In the genomic region with DNA sequence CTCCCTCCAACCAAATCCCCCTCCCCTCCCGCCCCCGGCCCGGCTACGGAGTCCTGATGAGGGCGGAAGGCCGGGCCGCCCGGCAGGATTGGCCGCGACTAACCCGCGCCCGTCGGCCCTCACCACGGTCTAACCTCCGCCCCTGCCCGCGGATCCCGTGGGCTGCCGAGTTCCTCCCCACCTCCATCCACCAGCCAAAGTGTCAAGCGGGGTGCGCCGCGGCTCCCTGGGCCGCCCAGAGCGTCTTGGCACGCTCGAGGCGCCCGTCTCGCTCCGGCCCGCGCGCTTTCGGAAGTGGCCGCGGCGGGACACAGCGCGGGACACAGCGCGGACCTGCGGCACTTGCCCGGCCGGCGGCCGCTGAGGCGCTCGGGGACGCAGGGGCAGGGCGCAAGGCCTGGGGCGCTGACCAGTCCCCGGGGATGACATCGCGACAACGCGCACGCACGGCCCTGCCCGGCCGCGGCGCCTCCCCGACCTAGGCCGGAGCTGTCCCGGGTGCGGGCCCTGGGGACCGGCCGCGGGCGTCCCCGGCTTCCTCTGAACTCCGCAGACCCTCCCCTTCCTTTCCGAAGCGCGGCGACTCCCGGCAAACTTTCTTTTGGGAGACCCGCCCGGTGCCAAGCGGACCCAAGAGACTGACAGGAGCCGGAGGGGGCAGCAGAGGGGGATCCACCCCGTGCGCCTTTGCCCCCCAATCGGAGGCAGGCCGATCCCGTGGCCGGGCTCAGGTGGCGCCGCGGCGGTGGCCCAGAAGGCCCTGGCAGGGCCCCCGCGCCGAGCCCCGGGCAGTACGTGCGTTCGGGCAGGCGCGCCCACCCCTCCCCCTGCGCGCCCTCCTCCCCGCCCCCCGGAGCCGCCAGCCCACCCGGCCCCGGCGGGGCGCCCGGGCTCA, we compare ENCODE assay signal across 8 cellular contexts.
DNase-seq lines count a peak whose midpoint lies in the region; ATAC-seq lines count a peak whose summit lies in the region.

No MANE protein-coding gene starts in this region.

- DNase-seq in ELR (ENCODE audit: low read depth), result peak; percentile 22
- peak; percentile 49 for DNase-seq in activated CD8-positive, alpha-beta memory T cell treated with anti-CD3 and anti-CD28 coated beads, Interleukin-2, amount 50 U/mL, for 4 hours
- peak; percentile 76 for DNase-seq in myocyte (ENCODE audit: low read depth)
- DNase-seq in ureter (ENCODE audit: low spot score), result peak; percentile 54
- no peak for DNase-seq in DMS79 treated with DMSO at 0.1 percent for 48 hours (lab: John Stamatoyannopoulos, UW)

- ATAC-seq in GM21526 (IDR thresholded peaks at IDR 0.05; ENCODE audit: low FRiP score, unreplicated experiment), result peak; percentile 25

- H3K27me3 ChIP-seq in HUES64 (ENCODE audit: insufficient read depth, low read length) (peaks cover 49% of the 10 kb centered on the region), esophagus (ENCODE audit: control insufficient read depth in 1 of 2, insufficient read depth in 2 of 2, low read length in 2 of 2) (no peaks in the 10 kb centered on the region)

- peaks cover 26% of the 10 kb centered on the region for H3K4me1 ChIP-seq in HUES64 (ENCODE audit: insufficient read depth, low read length)
- H3K4me1 ChIP-seq in esophagus (ENCODE audit: control insufficient read depth in 2 of 2, insufficient read depth in 2 of 2, low read length in 1 of 2), result no peaks in the 10 kb centered on the region

- peak overlapping the region; percentile 38; the same call in 1 of the 2 replicates for H3K9ac ChIP-seq in HUES64 (ENCODE audit: low read depth, low read length)

- under 1% methylated on average over 107 of the region's 112 CpGs for WGBS in HUES64
- 0% methylated on average over 84 to 112 of the region's 112 CpGs for WGBS in esophagus, 2 donors

- H3K27ac ChIP-seq in HUES64 (ENCODE audit: low read depth, low read length) (peak overlapping the region; percentile 70; the same call in 1 of the 2 replicates), esophagus (ENCODE audit: low read depth in 2 of 2, low read length in 1 of 2) (peak overlapping the region; percentile 91 to 93)

- H3K36me3 ChIP-seq in HUES64 (ENCODE audit: insufficient read depth, low read length) (no peaks in the 10 kb centered on the region), esophagus (ENCODE audit: control insufficient read depth in 2 of 2, insufficient read depth in 2 of 2, low read length in 1 of 2) (no peaks in the 10 kb centered on the region)

- H3K9me3 ChIP-seq in HUES64 (ENCODE audit: insufficient read depth, low read depth, low read length) (no peaks in the 10 kb centered on the region), esophagus (ENCODE audit: control insufficient read depth in 2 of 2, insufficient read depth in 1 of 2, low read depth in 1 of 2, low read length in 1 of 2) (no peaks in the 10 kb centered on the region)

- H3K4me3 ChIP-seq in HUES64 (ENCODE audit: low read length), result peak overlapping the region; percentile 70
- peak overlapping the region; percentile 82 to 93 for H3K4me3 ChIP-seq in esophagus (ENCODE audit: low read depth in 1 of 2, low read length in 2 of 2)
